28 cellular contexts compared by ENCODE assay signal in genomic region chr17:19677736-19678379, GRCh38. TPM values are rescaled to one million over a fixed set of nuclear protein-coding genes. Genes with fewer than 3 reads are reported as not detected.
DNase-seq lines count a peak whose midpoint lies in the region; ATAC-seq and TF ChIP-seq lines count a peak whose summit lies in the region.
"Had no signal": no experiment of that assay in that cellular context is flagged by ENCODE, and none has a peak within 500 bp of the region (broad histone marks: within the 10 kb centered on the region; RNA-seq: fewer than 3 reads in every experiment).

No MANE protein-coding gene starts in this region.

- POLR2A ChIA-PET in RWPE1 (lab: Yijun Ruan, JAX; ENCODE audit: low non-redundant PET) = no interaction called here

- TF ChIP-seq CTCF in RWPE1 (conservative IDR thresholded peaks at IDR 0.05; ENCODE audit: low read depth) (no peak), type B pancreatic cell (conservative IDR thresholded peaks at IDR 0.05) (no peak)

- peak overlapping the region; percentile 71 for H3K27ac ChIP-seq in RWPE1
- H3K27ac ChIP-seq: BLaER1, PC-9, SJSA1 had no signal

- H3K27me3 Mint-ChIP-seq in activated CD8-positive, alpha-beta memory T cell treated with anti-CD3 and anti-CD28 coated beads, Interleukin-2, amount 10 ng/mL, durations not matched to agents 7 days and 5 days = no peaks in the 10 kb centered on the region
- H3K27me3 Mint-ChIP-seq in type B pancreatic cell = no peaks in the 10 kb centered on the region
- H3K27me3 Mint-ChIP-seq: CD4-positive, CD25-positive, alpha-beta regulatory T cell had no signal

- no peaks in the 10 kb centered on the region for H3K36me3 Mint-ChIP-seq in activated CD8-positive, alpha-beta memory T cell treated with anti-CD3 and anti-CD28 coated beads, Interleukin-2, amount 10 ng/mL, durations not matched to agents 7 days and 5 days
- peaks cover 26% of the 10 kb centered on the region for H3K36me3 Mint-ChIP-seq in type B pancreatic cell

- no peaks in the 10 kb centered on the region for H3K9me3 Mint-ChIP-seq in activated CD8-positive, alpha-beta memory T cell treated with anti-CD3 and anti-CD28 coated beads, Interleukin-2, amount 10 ng/mL, durations not matched to agents 7 days and 5 days (ENCODE audit: low read depth)
- H3K9me3 Mint-ChIP-seq in type B pancreatic cell = no peaks in the 10 kb centered on the region
- H3K9me3 Mint-ChIP-seq: CD4-positive, CD25-positive, alpha-beta regulatory T cell had no signal

- H3K4me3 Mint-ChIP-seq in activated CD8-positive, alpha-beta memory T cell treated with anti-CD3 and anti-CD28 coated beads, Interleukin-2, amount 10 ng/mL, durations not matched to agents 7 days and 5 days = no peak overlapping the region
- H3K4me3 Mint-ChIP-seq in type B pancreatic cell = no peak overlapping the region
- H3K4me3 Mint-ChIP-seq: CD4-positive, CD25-positive, alpha-beta regulatory T cell had no signal

- no peaks in the 10 kb centered on the region for H3K4me1 Mint-ChIP-seq in activated CD8-positive, alpha-beta memory T cell treated with anti-CD3 and anti-CD28 coated beads, Interleukin-2, amount 10 ng/mL, durations not matched to agents 7 days and 5 days
- H3K4me1 Mint-ChIP-seq in type B pancreatic cell (ENCODE audit: unreplicated experiment) = no peaks in the 10 kb centered on the region

- peak; percentile 2 for DNase-seq in activated CD8-positive, alpha-beta memory T cell treated with anti-CD3 and anti-CD28 coated beads, Interleukin-2, amount 10 ng/mL, durations not matched to agents 7 days and 5 days
- DNase-seq in activated CD8-positive, alpha-beta memory T cell treated with anti-CD3 and anti-CD28 coated beads, Interleukin-2, amount 50 U/mL, for 48 hours = no peak
- DNase-seq in RWPE1 (ENCODE audit: low spot score) (no peak), iPS DF 4.7 (ENCODE audit: extremely low read depth, low spot score) (peak; percentile 14), type B pancreatic cell (ENCODE audit: extremely low spot score, unreplicated experiment) (no peak), DMS 273 (lab: John Stamatoyannopoulos, UW; ENCODE audit: unreplicated experiment) (no peak), hippocampal formation (lab: John Stamatoyannopoulos, UW) (no peak), NCI-H345 treated with DMSO at 0.1 percent for 48 hours (lab: John Stamatoyannopoulos, UW; ENCODE audit: unreplicated experiment) (no peak)
- DNase-seq: 8988T; CD4-positive, CD25-positive, alpha-beta regulatory T cell; DMS53; Kasumi-1; NCI-H1092 treated with DMSO at 0.1 percent for 48 hours; NCI-H1436; NCI-H1930; NCI-H446 treated with DMSO at 0.1 percent for 48 hours; NCI-H526; NCI-H82; NK-92 treated with Interleukin-12 subunit alpha and Interleukin-12 subunit beta, amount 100 ng/mL, for 24 hours; PC-9; Right ventricle myocardium superior had no signal

- no peak overlapping the region for H3K27ac Mint-ChIP-seq in activated CD8-positive, alpha-beta memory T cell treated with anti-CD3 and anti-CD28 coated beads, Interleukin-2, amount 10 ng/mL, durations not matched to agents 7 days and 5 days
- H3K27ac Mint-ChIP-seq in type B pancreatic cell = peak overlapping the region; percentile 88

- no peak for ATAC-seq in activated CD8-positive, alpha-beta memory T cell treated with anti-CD3 and anti-CD28 coated beads, Interleukin-2, amount 10 ng/mL, durations not matched to agents 7 days and 5 days
- ATAC-seq: K562 had no signal

- CTCF ChIA-PET in activated CD8-positive, alpha-beta memory T cell treated with anti-CD3 and anti-CD28 coated beads, Interleukin-2, amount 10 ng/mL, durations not matched to agents 7 days and 5 days (lab: Charles Lee) = no interaction called here
- CTCF ChIA-PET in RWPE1 (lab: Yijun Ruan, JAX) = interaction anchor here (0.7 kb wide), 1 partner anchor 41 kb away, joined by 3 read pairs; no protein-coding TSS in a partner anchor

RNA-seq across cellular contexts. Expression of gene ALDH3A2, which starts 29.3 kb away (rescaled TPM):
- 10 to 100 TPM; 29.9 to 30.5 TPM for total RNA-seq in activated CD8-positive, alpha-beta memory T cell treated with anti-CD3 and anti-CD28 coated beads, Interleukin-2, amount 10 ng/mL, durations not matched to agents 7 days and 5 days
- 57.7 and 69.8 TPM in 2 replicates for total RNA-seq in type B pancreatic cell (ENCODE audit: low replicate concordance)

RNA-seq across cellular contexts. Expression of gene SLC47A2, which starts 38.5 kb away (rescaled TPM):
- not detected for total RNA-seq in activated CD8-positive, alpha-beta memory T cell treated with anti-CD3 and anti-CD28 coated beads, Interleukin-2, amount 10 ng/mL, durations not matched to agents 7 days and 5 days
- not detected in 2 replicates for total RNA-seq in type B pancreatic cell (ENCODE audit: low replicate concordance)
- total RNA-seq: CD4-positive, CD25-positive, alpha-beta regulatory T cell; Daoy; G401; K562; M059J; Right ventricle myocardium superior; RPMI7951; SJSA1 had no signal

Comparison
In these comparisons a context has a peak if more than half of its experiments do, and no peak if none do; other contexts are left out.
1. DNase-seq: peak in activated CD8-positive, alpha-beta memory T cell treated with anti-CD3 and anti-CD28 coated beads, Interleukin-2, amount 10 ng/mL, durations not matched to agents 7 days and 5 days (single experiment) and iPS DF 4.7 (single experiment); none in activated CD8-positive, alpha-beta memory T cell treated with anti-CD3 and anti-CD28 coated beads, Interleukin-2, amount 50 U/mL, for 48 hours (single experiment), RWPE1 (single experiment), type B pancreatic cell (single experiment), DMS 273 (single experiment), hippocampal formation (0 of 2) and NCI-H345 treated with DMSO at 0.1 percent for 48 hours (single experiment).